In the genomic region with DNA sequence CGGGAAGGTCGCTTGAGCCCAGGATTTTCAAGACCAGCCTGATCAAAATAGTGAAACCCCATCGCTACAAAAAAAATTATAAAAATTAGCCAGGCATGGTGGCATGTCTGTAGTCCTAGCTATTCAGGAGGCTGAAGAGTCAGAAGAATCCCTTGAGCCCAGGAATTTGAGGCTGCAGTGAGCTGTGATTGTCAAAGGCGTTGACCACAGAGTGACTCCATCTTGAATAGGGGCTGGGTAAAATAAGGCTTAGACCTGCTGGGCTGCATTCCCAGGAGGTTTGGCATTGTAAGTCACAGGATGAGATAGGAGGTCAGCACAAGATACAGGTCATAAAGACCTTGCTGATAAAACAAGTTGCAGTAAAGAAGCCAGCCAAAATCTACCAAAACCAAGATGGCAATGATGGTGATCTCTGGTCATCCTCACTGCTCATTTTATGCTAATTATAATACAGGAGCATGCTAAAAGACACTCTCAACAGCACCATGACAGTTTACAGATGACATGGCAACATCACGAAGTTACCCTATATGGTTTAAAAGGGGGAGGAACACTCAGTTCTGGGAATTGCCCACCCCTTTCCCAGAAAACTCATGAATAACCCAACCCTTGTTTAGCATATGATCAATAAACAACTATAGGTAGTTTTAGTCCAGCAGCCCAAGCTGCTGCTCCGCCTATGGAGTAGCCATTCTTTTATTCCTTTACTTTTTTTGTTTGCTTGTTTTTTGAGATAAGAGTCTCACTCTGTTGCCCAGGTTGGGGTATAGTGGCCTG, we compare ENCODE assay signal across 24 cellular contexts.
"Had no signal": no experiment of that assay in that cellular context is flagged by ENCODE, and none has a peak within 500 bp of the region (broad histone marks: within the 10 kb centered on the region; RNA-seq: fewer than 3 reads in every experiment).

No MANE protein-coding gene starts in this region.

- H3K36me3 Mint-ChIP-seq: mesothelial cell of epicardium; natural killer cell; stimulated activated naive B cell treated with anti-CD40 and anti-IgM and Interleukin-4, amounts not matched to agents 10 μg/mL and 1 μg/mL and 100 μg/mL, for 72 hours had no signal

- H3K27ac ChIP-seq: ascending aorta, brain microvascular endothelial cell, esophagus muscularis mucosa, left ventricle myocardium inferior, neutrophil, ovary, psoas muscle, skin epidermis, transverse colon, vagina, WERI-Rb-1 had no signal

- ATAC-seq: natural killer cell; psoas muscle; right cardiac atrium; stimulated activated naive B cell treated with anti-CD40 and anti-IgM and Interleukin-4, amounts not matched to agents 10 μg/mL and 1 μg/mL and 100 μg/mL, for 72 hours had no signal

- H3K27ac Mint-ChIP-seq: mesothelial cell of epicardium; natural killer cell; stimulated activated naive B cell treated with anti-CD40 and anti-IgM and Interleukin-4, amounts not matched to agents 10 μg/mL and 1 μg/mL and 100 μg/mL, for 72 hours had no signal

- H3K4me3 Mint-ChIP-seq: mesothelial cell of epicardium; natural killer cell; stimulated activated naive B cell treated with anti-CD40 and anti-IgM and Interleukin-4, amounts not matched to agents 10 μg/mL and 1 μg/mL and 100 μg/mL, for 72 hours had no signal

- DNase-seq: activated CD4-positive, alpha-beta T cell treated with anti-CD3 and anti-CD28 coated beads for 1 hour; activated CD4-positive, alpha-beta T cell treated with anti-CD3 and anti-CD28 coated beads, Interleukin-2, amount 50 U/mL, for 4 hours; activated gamma-delta T cell; activated naive CD4-positive, alpha-beta T cell treated with anti-CD3 and anti-CD28 coated beads, Interleukin-2, amount 50 U/mL, for 16 hours; caudate nucleus; dermis blood vessel endothelial cell; effector CD8-positive, alpha-beta T cell; glutamatergic neuron; hippocampal formation; left ventricle myocardium inferior; natural killer cell; ovary; psoas muscle; right cardiac atrium; stimulated activated naive B cell treated with anti-CD40 and anti-IgM and Interleukin-4, amounts not matched to agents 10 μg/mL and 1 μg/mL and 100 μg/mL, for 72 hours; transverse colon; WERI-Rb-1 had no signal

- H3K9me3 Mint-ChIP-seq: mesothelial cell of epicardium had no signal
